ENCODE assay signal across 26 cellular contexts in genomic region chr16:19126300-19126699, GRCh38. TPM values are rescaled to one million over a fixed set of nuclear protein-coding genes. Genes with fewer than 3 reads are reported as not detected.
DNase-seq lines count a peak whose midpoint lies in the region; ATAC-seq, FAIRE-seq and TF ChIP-seq lines count a peak whose summit lies in the region.
"Had no signal": no experiment of that assay in that cellular context is flagged by ENCODE, and none has a peak within 500 bp of the region (broad histone marks: within the 10 kb centered on the region; RNA-seq: fewer than 3 reads in every experiment).

No MANE protein-coding gene starts in this region.

- no peaks in the 10 kb centered on the region for H3K36me3 ChIP-seq in HepG2 (replicated peaks in 1 of 2; ENCODE audit: control insufficient read depth in 1 of 2, insufficient read depth in 2 of 2, low read length in 2 of 2)
- no peaks in the 10 kb centered on the region for H3K36me3 ChIP-seq in right lobe of liver
- H3K36me3 ChIP-seq in WERI-Rb-1, result no peaks in the 10 kb centered on the region
- H3K36me3 ChIP-seq: BE2C had no signal

- no peak for TF ChIP-seq POLR2A in HepG2 (IDR thresholded peaks at IDR 0.05; ENCODE audit: insufficient read depth in 1 of 2, low read depth in 2 of 2, low read length in 2 of 2)
- TF ChIP-seq POLR2A in right lobe of liver (IDR thresholded peaks at IDR 0.05), result no peak

- no peak for TF ChIP-seq CTCF in HepG2 (CRISPR knock-in tag; IDR thresholded peaks at IDR 0.05)
- TF ChIP-seq CTCF in right lobe of liver (IDR thresholded peaks at IDR 0.05), result no peak
- no peak for TF ChIP-seq CTCF in WTC11 (IDR thresholded peaks at IDR 0.05)
- TF ChIP-seq CTCF in GM13977 (IDR thresholded peaks at IDR 0.05; ENCODE audit: extremely low read depth, insufficient read depth, missing control alignments), result no peak
- no peak for TF ChIP-seq CTCF in WERI-Rb-1 (IDR thresholded peaks at IDR 0.05; ENCODE audit: low read depth, low read length)

- peaks cover 3% of the 10 kb centered on the region for H3K27me3 Mint-ChIP-seq in WTC11 (ENCODE audit: low read depth)
- H3K27me3 Mint-ChIP-seq in dendritic cell treated with granulocyte-macrophage colony-stimulating factor and Interleukin-4, amounts not matched to agents 40 ng/mL and 50 ng/mL, for 4 days, result no peaks in the 10 kb centered on the region
- H3K27me3 Mint-ChIP-seq: CD4-positive, alpha-beta T cell had no signal

- H3K9me3 Mint-ChIP-seq in WTC11, result peaks cover 6% of the 10 kb centered on the region; the same call in 1 of the 2 replicates
- H3K9me3 Mint-ChIP-seq in dendritic cell treated with granulocyte-macrophage colony-stimulating factor and Interleukin-4, amounts not matched to agents 40 ng/mL and 50 ng/mL, for 4 days, result no peaks in the 10 kb centered on the region
- H3K9me3 Mint-ChIP-seq: CD4-positive, alpha-beta T cell; CD8-positive, alpha-beta memory T cell had no signal

- FAIRE-seq in HepG2 (lab: Jason Lieb, UNC), result no peak
- FAIRE-seq: A204.1, D721Med, GM12892 had no signal

- DNase-seq in DMS 273 (lab: John Stamatoyannopoulos, UW; ENCODE audit: unreplicated experiment) (peak; percentile 20), DMS 273 treated with DMSO at 0.1 percent for 48 hours (lab: John Stamatoyannopoulos, UW) (no peak), HepG2 (ENCODE audit: low spot score) (no peak), right lobe of liver (no peak), WTC11 (ENCODE audit: low spot score) (no peak), GM13977 (ENCODE audit: low spot score) (no peak), WERI-Rb-1 (no peak)
- DNase-seq: ACHN; AML-193; BE2C; CD4-positive, alpha-beta T cell; CD8-positive, alpha-beta memory T cell; DMS153; DMS79 treated with DMSO at 0.1 percent for 48 hours; GF-D8; H9; HFFc6 had no signal

- no peaks in the 10 kb centered on the region; a peak in 1 of 5 replicates for H3K27me3 ChIP-seq in HepG2 (ENCODE audit: control insufficient read depth in 1 of 2, insufficient read depth in 2 of 2, low read length in 2 of 2)
- no peaks in the 10 kb centered on the region for H3K27me3 ChIP-seq in right lobe of liver
- H3K27me3 ChIP-seq in WERI-Rb-1 (ENCODE audit: insufficient read depth, low read depth, severe bottlenecking), result no peaks in the 10 kb centered on the region
- H3K27me3 ChIP-seq: BE2C; BLaER1 treated with 17β-estradiol and CSF1 and Interleukin-3, amounts not matched to agents 10 nM and 100 nM had no signal

- POLR2A ChIA-PET in HepG2 (lab: Yijun Ruan, JAX) (no interaction called here), WTC11 (lab: Charles Lee) (no interaction called here)

- H3K36me3 Mint-ChIP-seq in WTC11, result peaks cover 8% of the 10 kb centered on the region
- H3K36me3 Mint-ChIP-seq in dendritic cell treated with granulocyte-macrophage colony-stimulating factor and Interleukin-4, amounts not matched to agents 40 ng/mL and 50 ng/mL, for 4 days (ENCODE audit: low read depth), result peaks cover 47% of the 10 kb centered on the region
- H3K36me3 Mint-ChIP-seq: CD8-positive, alpha-beta memory T cell had no signal

- H2AFZ ChIP-seq in HepG2 (ENCODE audit: low read length), result no peak overlapping the region
- H2AFZ ChIP-seq: GM23338 had no signal

- H3K9me3 ChIP-seq in HepG2 (ENCODE audit: low read length) (no peaks in the 10 kb centered on the region), right lobe of liver (no peaks in the 10 kb centered on the region), WERI-Rb-1 (ENCODE audit: severe bottlenecking) (peaks cover 9% of the 10 kb centered on the region)
- H3K9me3 ChIP-seq: BE2C had no signal

- peaks cover 35% of the 10 kb centered on the region for H3K4me1 ChIP-seq in HepG2 (ENCODE audit: insufficient read depth, low read length)
- peaks cover 0 to 29% (median 5%) of the 10 kb centered on the region in 4 donors for H3K4me1 ChIP-seq in right lobe of liver
- H3K4me1 ChIP-seq: BE2C had no signal

- no peak overlapping the region for H3K9ac ChIP-seq in HepG2 (ENCODE audit: insufficient read depth, low read depth, low read length)
- H3K9ac ChIP-seq: BLaER1 treated with 17β-estradiol and CSF1 and Interleukin-3, amounts not matched to agents 10 nM and 100 nM had no signal

- H3K79me2 ChIP-seq in HepG2 (ENCODE audit: insufficient read depth, low read length), result no peaks in the 10 kb centered on the region

- no peak overlapping the region for H3K4me2 ChIP-seq in HepG2 (ENCODE audit: low read depth, low read length)
- H3K4me2 ChIP-seq: GM23338 had no signal

- no peak overlapping the region for H3K4me3 Mint-ChIP-seq in WTC11
- H3K4me3 Mint-ChIP-seq in dendritic cell treated with granulocyte-macrophage colony-stimulating factor and Interleukin-4, amounts not matched to agents 40 ng/mL and 50 ng/mL, for 4 days, result no peak overlapping the region
- H3K4me3 Mint-ChIP-seq: CD14-positive monocyte; CD4-positive, alpha-beta T cell; CD8-positive, alpha-beta memory T cell; GM23338; H9; HFFc6 had no signal

- no peak overlapping the region for H3K27ac Mint-ChIP-seq in WTC11
- peak overlapping the region; percentile 93 for H3K27ac Mint-ChIP-seq in dendritic cell treated with granulocyte-macrophage colony-stimulating factor and Interleukin-4, amounts not matched to agents 40 ng/mL and 50 ng/mL, for 4 days
- H3K27ac Mint-ChIP-seq: CD14-positive monocyte; CD4-positive, alpha-beta T cell; CD8-positive, alpha-beta memory T cell; GM23338; H9; HFFc6 had no signal

- no peak overlapping the region for H3K4me3 ChIP-seq in HepG2 (replicated peaks in 1 of 3; ENCODE audit: insufficient read depth in 1 of 3, low read depth in 2 of 3, low read length in 3 of 3)
- H3K4me3 ChIP-seq in right lobe of liver, result no peak overlapping the region
- H3K4me3 ChIP-seq in WERI-Rb-1 (ENCODE audit: low read depth, low read length), result no peak overlapping the region
- H3K4me3 ChIP-seq: BLaER1 treated with 17β-estradiol and CSF1 and Interleukin-3, amounts not matched to agents 10 nM and 100 nM; GM23338 had no signal

- H3K4me1 Mint-ChIP-seq in WTC11, result peaks cover 26% of the 10 kb centered on the region
- peaks cover 83% of the 10 kb centered on the region for H3K4me1 Mint-ChIP-seq in dendritic cell treated with granulocyte-macrophage colony-stimulating factor and Interleukin-4, amounts not matched to agents 40 ng/mL and 50 ng/mL, for 4 days (ENCODE audit: low read depth)

- no peaks in the 10 kb centered on the region for H4K20me1 ChIP-seq in HepG2 (ENCODE audit: insufficient read depth, low read length)
- H4K20me1 ChIP-seq: BLaER1 treated with 17β-estradiol and CSF1 and Interleukin-3, amounts not matched to agents 10 nM and 100 nM had no signal

- no peak for TF ChIP-seq RAD21 in HepG2 (CRISPR knock-in tag; IDR thresholded peaks at IDR 0.05)

- no TSS peak for BruUV-seq in HepG2 (replicated peaks; lab: Mats Ljungman, UMichigan)

- in situ Hi-C loops in HepG2 (cut with HindIII; ENCODE audit: extremely low pct_ligation_motif_present, low pct_unique_long_range_greater_than_20kb), result no loop called here
- in situ Hi-C loops in GM13977 (cut with MboI; ENCODE audit: low pct_unique_long_range_greater_than_20kb, low sequenced_read_pairs, unreplicated experiment), result no loop called here

- intact Hi-C loops in HepG2 (cut with micrococcal nuclease; ENCODE audit: unreplicated experiment), result no loop called here
- intact Hi-C loops in right lobe of liver (cut with DNase I), result no loop called here
- intact Hi-C loops in dendritic cell treated with granulocyte-macrophage colony-stimulating factor and Interleukin-4, amounts not matched to agents 40 ng/mL and 50 ng/mL, for 4 days (cut with micrococcal nuclease), result no loop called here

- H3K27ac ChIP-seq in HepG2 (ENCODE audit: extremely low read length, insufficient read depth, low read length) (no peak overlapping the region), right lobe of liver (no peak overlapping the region), WERI-Rb-1 (no peak overlapping the region)
- H3K27ac ChIP-seq: 22Rv1 had no signal

- TF ChIP-seq EP300 in HepG2 (IDR thresholded peaks at IDR 0.05; ENCODE audit: low read depth in 2 of 2, low read length in 2 of 2) (no peak), HepG2 (CRISPR knock-in tag; IDR thresholded peaks at IDR 0.05; ENCODE audit: borderline replicate concordance) (no peak)

- CTCF ChIA-PET in HepG2 (lab: Yijun Ruan, JAX; ENCODE audit: low intra/inter-chr PET ratio, low total read pairs), result no interaction called here
- CTCF ChIA-PET in WTC11 (lab: Charles Lee), result interaction anchor here (0.7 to 0.8 kb wide), 2 partner anchors 9 to 11 kb away, joined by 3 read pairs; no protein-coding TSS in a partner anchor

- ATAC-seq in HepG2, result no peak
- no peak for ATAC-seq in right lobe of liver
- no peak for ATAC-seq in WTC11
- ATAC-seq: GM23338 had no signal

RNA-seq across cellular contexts. Expression of gene ITPRIPL2, which starts 12.5 kb away (rescaled TPM):
- total RNA-seq in HepG2 (2016; rRNA removed; fragmentation: Illumina TruSeq; extraction: Trizol) (11.7 and 12.6 TPM in 2 replicates), right lobe of liver (10 to 100 TPM; 12.2 to 23.5 (median 17.7) TPM), WTC11 (2021) (5.3 to 7.1 TPM (median 6.6 TPM) in 3 replicates)
- total RNA-seq in HepG2 (2016; cell fraction: cytosol; rRNA removed; fragmentation: Illumina TruSeq; extraction: Trizol; ENCODE audit: low read depth), result 1.3 and 1.4 TPM in 2 replicates
- total RNA-seq in HepG2 (2016; cell fraction: insoluble cytoplasmic fraction; rRNA removed; fragmentation: Illumina TruSeq; extraction: Trizol), result 9.9 and 12.5 TPM in 2 replicates
- 6.5 and 6.9 TPM in 2 replicates for total RNA-seq in HepG2 (2016; cell fraction: membrane; rRNA removed; fragmentation: Illumina TruSeq; extraction: Trizol)
- 12.3 and 13.3 TPM in 2 replicates for total RNA-seq in HepG2 (2016; cell fraction: nucleus; rRNA removed; fragmentation: Illumina TruSeq; extraction: Trizol)
- polyA plus RNA-seq in HepG2 (2011; rRNA removed), result 5.9 and 7.6 TPM in 2 replicates
- polyA plus RNA-seq in HepG2 (2011; cell fraction: cytosol; rRNA removed), result 5.4 and 6.5 TPM in 2 replicates
- polyA plus RNA-seq in HepG2 (2011; cell fraction: nucleus; rRNA removed), result 13.1 and 13.2 TPM in 2 replicates
- 4.2 and 5.8 TPM in 2 replicates for polyA plus RNA-seq in HepG2 (2012)
- 0.55 and 0.58 TPM in 2 replicates for polyA plus RNA-seq in HepG2 (2016; cell fraction: cytosol; fragmentation: Illumina TruSeq; extraction: Trizol; ENCODE audit: low read depth)
- polyA plus RNA-seq in HepG2 (2016; cell fraction: insoluble cytoplasmic fraction; fragmentation: Illumina TruSeq; extraction: Trizol; ENCODE audit: low read depth), result 4.7 and 5.5 TPM in 2 replicates
- 1.4 and 1.5 TPM in 2 replicates for polyA plus RNA-seq in HepG2 (2016; cell fraction: membrane; fragmentation: Illumina TruSeq; extraction: Trizol; ENCODE audit: low read depth)
- 10.7 and 12.0 TPM in 2 replicates for polyA plus RNA-seq in HepG2 (2016; cell fraction: nucleus; fragmentation: Illumina TruSeq; extraction: Trizol; ENCODE audit: insufficient read depth, low read depth)
- 13.8 and 32.7 TPM in 2 replicates for polyA minus RNA-seq in HepG2 (2011; rRNA and poly(A)+ RNA removed; ENCODE audit: low replicate concordance)
- polyA minus RNA-seq in HepG2 (2011; cell fraction: cytosol; rRNA and poly(A)+ RNA removed), result 17.7 TPM in 2 replicates
- polyA minus RNA-seq in HepG2 (2011; cell fraction: nucleus; rRNA and poly(A)+ RNA removed), result 13.6 and 16.7 TPM in 2 replicates

RNA-seq across cellular contexts. Expression of gene SYT17, which starts 41.7 kb away (rescaled TPM):
- total RNA-seq in HepG2 (2016; rRNA removed; fragmentation: Illumina TruSeq; extraction: Trizol) (0.14 TPM in 1 of 2 replicates, not detected in the other), right lobe of liver (10 to 100 TPM in 3 of 6 experiments, 1 to 10 TPM in 3; 8.2 to 14.1 (median 9.5) TPM), WTC11 (2021) (5.5 to 6.8 TPM (median 6.3 TPM) in 3 replicates)
- total RNA-seq in HepG2 (2016; cell fraction: cytosol; rRNA removed; fragmentation: Illumina TruSeq; extraction: Trizol; ENCODE audit: low read depth), result not detected in 2 replicates
- total RNA-seq in HepG2 (2016; cell fraction: insoluble cytoplasmic fraction; rRNA removed; fragmentation: Illumina TruSeq; extraction: Trizol), result not detected in 2 replicates
- total RNA-seq in HepG2 (2016; cell fraction: membrane; rRNA removed; fragmentation: Illumina TruSeq; extraction: Trizol), result not detected in 2 replicates
- 0.34 TPM in 1 of 2 replicates, not detected in the other for total RNA-seq in HepG2 (2016; cell fraction: nucleus; rRNA removed; fragmentation: Illumina TruSeq; extraction: Trizol)
- polyA plus RNA-seq in HepG2 (2011; rRNA removed), result 0.44 and 0.85 TPM in 2 replicates
- polyA plus RNA-seq in HepG2 (2011; cell fraction: cytosol; rRNA removed), result 0.12 and 0.22 TPM in 2 replicates
- polyA plus RNA-seq in HepG2 (2011; cell fraction: nucleus; rRNA removed), result 0.50 and 1.0 TPM in 2 replicates
- polyA plus RNA-seq in HepG2 (2012), result 0.07 TPM in 1 of 2 replicates, not detected in the other
- polyA plus RNA-seq in HepG2 (2016; cell fraction: cytosol; fragmentation: Illumina TruSeq; extraction: Trizol; ENCODE audit: low read depth), result 0.08 TPM in 1 of 2 replicates, not detected in the other
- not detected in 2 replicates for polyA plus RNA-seq in HepG2 (2016; cell fraction: insoluble cytoplasmic fraction; fragmentation: Illumina TruSeq; extraction: Trizol; ENCODE audit: low read depth)
- polyA plus RNA-seq in HepG2 (2016; cell fraction: membrane; fragmentation: Illumina TruSeq; extraction: Trizol; ENCODE audit: low read depth), result 0.16 TPM in 1 of 2 replicates, not detected in the other
- 0.67 TPM in 1 of 2 replicates, not detected in the other for polyA plus RNA-seq in HepG2 (2016; cell fraction: nucleus; fragmentation: Illumina TruSeq; extraction: Trizol; ENCODE audit: insufficient read depth, low read depth)
- polyA minus RNA-seq in HepG2 (2011; rRNA and poly(A)+ RNA removed; ENCODE audit: low replicate concordance), result 0.56 and 0.72 TPM in 2 replicates
- not detected in 2 replicates for polyA minus RNA-seq in HepG2 (2011; cell fraction: cytosol; rRNA and poly(A)+ RNA removed)
- 0.13 and 1.1 TPM in 2 replicates for polyA minus RNA-seq in HepG2 (2011; cell fraction: nucleus; rRNA and poly(A)+ RNA removed)
- total RNA-seq: CD4-positive, alpha-beta T cell; CD8-positive, alpha-beta memory T cell; G401; HFFc6 had no signal
- polyA plus RNA-seq: CD8-positive, alpha-beta memory T cell had no signal

RNA-seq across cellular contexts. Expression of gene COQ7, which starts 58.9 kb away (rescaled TPM):
- 45.7 and 50.6 TPM in 2 replicates for total RNA-seq in HepG2 (2016; rRNA removed; fragmentation: Illumina TruSeq; extraction: Trizol)
- total RNA-seq in HepG2 (2016; cell fraction: cytosol; rRNA removed; fragmentation: Illumina TruSeq; extraction: Trizol; ENCODE audit: low read depth), result 8.3 and 9.3 TPM in 2 replicates
- total RNA-seq in HepG2 (2016; cell fraction: insoluble cytoplasmic fraction; rRNA removed; fragmentation: Illumina TruSeq; extraction: Trizol), result 42.0 and 58.8 TPM in 2 replicates
- 17.4 and 19.5 TPM in 2 replicates for total RNA-seq in HepG2 (2016; cell fraction: membrane; rRNA removed; fragmentation: Illumina TruSeq; extraction: Trizol)
- 25.7 and 30.2 TPM in 2 replicates for total RNA-seq in HepG2 (2016; cell fraction: nucleus; rRNA removed; fragmentation: Illumina TruSeq; extraction: Trizol)
- polyA plus RNA-seq in HepG2 (2011; rRNA removed), result 16.3 and 20.1 TPM in 2 replicates
- 22.4 and 24.8 TPM in 2 replicates for polyA plus RNA-seq in HepG2 (2011; cell fraction: cytosol; rRNA removed)
- 21.8 and 23.8 TPM in 2 replicates for polyA plus RNA-seq in HepG2 (2011; cell fraction: nucleus; rRNA removed)
- polyA plus RNA-seq in HepG2 (2012), result 20.0 and 27.9 TPM in 2 replicates
- 8.7 and 10.9 TPM in 2 replicates for polyA plus RNA-seq in HepG2 (2016; cell fraction: cytosol; fragmentation: Illumina TruSeq; extraction: Trizol; ENCODE audit: low read depth)
- 48.9 and 53.9 TPM in 2 replicates for polyA plus RNA-seq in HepG2 (2016; cell fraction: insoluble cytoplasmic fraction; fragmentation: Illumina TruSeq; extraction: Trizol; ENCODE audit: low read depth)
- polyA plus RNA-seq in HepG2 (2016; cell fraction: membrane; fragmentation: Illumina TruSeq; extraction: Trizol; ENCODE audit: low read depth), result 14.7 and 15.1 TPM in 2 replicates
- 39.3 and 45.1 TPM in 2 replicates for polyA plus RNA-seq in HepG2 (2016; cell fraction: nucleus; fragmentation: Illumina TruSeq; extraction: Trizol; ENCODE audit: insufficient read depth, low read depth)
- polyA minus RNA-seq in HepG2 (2011; rRNA and poly(A)+ RNA removed; ENCODE audit: low replicate concordance), result 14.1 and 24.6 TPM in 2 replicates
- 13.8 and 14.6 TPM in 2 replicates for polyA minus RNA-seq in HepG2 (2011; cell fraction: cytosol; rRNA and poly(A)+ RNA removed)
- 52.5 and 60.9 TPM in 2 replicates for polyA minus RNA-seq in HepG2 (2011; cell fraction: nucleus; rRNA and poly(A)+ RNA removed)
- 10 to 100 TPM in 3 of 6 experiments, 1 to 10 TPM in 3; 7.9 to 11.3 (median 9.9) TPM for total RNA-seq in right lobe of liver
- total RNA-seq in WTC11 (2021), result 20.7 to 27.4 TPM (median 22.4 TPM) in 3 replicates
